In genomic region chr9:89493181-89493580, GRCh38 we compare ENCODE assay signal across 17 cellular contexts. TPM values are rescaled to one million over a fixed set of nuclear protein-coding genes. Genes with fewer than 3 reads are reported as not detected.
DNase-seq lines count a peak whose midpoint lies in the region; ATAC-seq, FAIRE-seq and TF ChIP-seq lines count a peak whose summit lies in the region.
"Had no signal": no experiment of that assay in that cellular context is flagged by ENCODE, and none has a peak within 500 bp of the region (broad histone marks: within the 10 kb centered on the region; RNA-seq: fewer than 3 reads in every experiment).

No MANE protein-coding gene starts in this region.

- FAIRE-seq in GM12878 (lab: Jason Lieb, UNC), result no peak

- ATAC-seq in CD8-positive, alpha-beta T cell, result no peak
- no peak for ATAC-seq in GM12878
- ATAC-seq: esophagus mucosa, heart left ventricle, mucosa of descending colon had no signal

- in situ Hi-C loops in GM12878 (cut with MboI), result no loop called here

- H3K4me3 Mint-ChIP-seq in CD8-positive, alpha-beta T cell, result peak overlapping the region; percentile 94
- H3K4me3 Mint-ChIP-seq in IgD-negative memory B cell, result peak overlapping the region in 3 of 4 donors; percentile 56 to 99 (median 60)
- peak overlapping the region in 1 of 3 experiments; percentile 8 for H3K4me3 Mint-ChIP-seq in nephron
- H3K4me3 Mint-ChIP-seq: CD14-positive monocyte had no signal

- no peaks in the 10 kb centered on the region for H3K27me3 ChIP-seq in CD8-positive, alpha-beta T cell (ENCODE audit: insufficient read depth, low read length)
- H3K27me3 ChIP-seq in GM12878 (replicated peaks in 1 of 2; ENCODE audit: control insufficient read depth in 2 of 2, insufficient read depth in 2 of 2, low read length in 1 of 2), result no peaks in the 10 kb centered on the region
- H3K27me3 ChIP-seq: heart left ventricle, MG63, testis had no signal

- 84% methylated on average over 6 of the region's 6 CpGs for WGBS in GM12878 (ENCODE audit: insufficient coverage, insufficient replicate concordance, low lambda C conversion rate, missing lambda C conversion rate)

- no peak for TF ChIP-seq POLR2A in GM12878 (IDR thresholded peaks at IDR 0.05; ENCODE audit: low read depth, low read length)

- peak overlapping the region; percentile 82 for H3K4me3 ChIP-seq in CD8-positive, alpha-beta T cell (ENCODE audit: low read depth, low read length)
- H3K4me3 ChIP-seq in GM12878, result peak overlapping the region; percentile 99; the same call in 1 of the 2 replicates
- H3K4me3 ChIP-seq: coronary artery, heart left ventricle, MG63, mucosa of descending colon, prostate gland, testis had no signal

- no peak for DNase-seq in CD8-positive, alpha-beta T cell
- DNase-seq in GM12878 (ENCODE audit: low read depth, low spot score), result no peak
- no peak for DNase-seq in cerebellar nuclear complex (lab: John Stamatoyannopoulos, UW)
- DNase-seq in NCI-H524 treated with DMSO at 0.1 percent for 48 hours (lab: John Stamatoyannopoulos, UW), result no peak
- no peak for DNase-seq in 8988T
- DNase-seq: activated CD4-positive, alpha-beta T cell treated with anti-CD3 and anti-CD28 coated beads, Interleukin-2, amount 50 U/mL, for 4 hours; heart left ventricle; MG63; mucosa of descending colon; NCI-H2029 treated with DMSO at 0.1 percent for 48 hours; testis had no signal

- H3K4me1 Mint-ChIP-seq in CD8-positive, alpha-beta T cell (ENCODE audit: low read depth), result peaks cover 86% of the 10 kb centered on the region
- peaks cover 63 to 75% (median 75%) of the 10 kb centered on the region in 3 donors for H3K4me1 Mint-ChIP-seq in IgD-negative memory B cell
- H3K4me1 Mint-ChIP-seq in nephron, result peaks cover 36% of the 10 kb centered on the region

- no peaks in the 10 kb centered on the region for H3K9me3 Mint-ChIP-seq in CD8-positive, alpha-beta T cell
- H3K9me3 Mint-ChIP-seq in IgD-negative memory B cell (no peaks in the 10 kb centered on the region), nephron (peaks cover 2% of the 10 kb centered on the region)
- H3K9me3 Mint-ChIP-seq: CD14-positive monocyte had no signal

- SMC1A ChIA-PET in GM12878 (lab: Charles Lee; ENCODE audit: uncharacterized antibody, unreplicated experiment), result interaction anchor here (1.0 to 1.9 kb wide), 3 partner anchors 50 to 67 kb away, joined by 3 to 8 read pairs (median 4); no protein-coding TSS in a partner anchor

- POLR2A ChIA-PET in CD8-positive, alpha-beta T cell (lab: Charles Lee), result interaction anchor here (0.7 kb wide), 1 partner anchor 56 kb away, joined by 3 read pairs; no protein-coding TSS in a partner anchor
- POLR2A ChIA-PET in GM12878 (lab: Charles Lee), result interaction anchor here (1.8 kb wide), 1 partner anchor 10 kb away, joined by 4 read pairs; no protein-coding TSS in a partner anchor

- no peaks in the 10 kb centered on the region for H3K36me3 ChIP-seq in CD8-positive, alpha-beta T cell (ENCODE audit: insufficient read depth, low read length)
- peaks cover 0 to 5% of the 10 kb centered on the region in 2 experiments; a peak in 1 of 4 replicates for H3K36me3 ChIP-seq in GM12878 (ENCODE audit: control insufficient read depth in 2 of 2, insufficient read depth in 2 of 2, low read length in 1 of 2)
- H3K36me3 ChIP-seq: heart left ventricle, MG63, prostate gland had no signal

- H3K9me3 ChIP-seq in CD8-positive, alpha-beta T cell (ENCODE audit: low read length), result no peaks in the 10 kb centered on the region
- H3K9me3 ChIP-seq in GM12878 (replicated peaks; ENCODE audit: control insufficient read depth, insufficient read depth, low read length), result no peaks in the 10 kb centered on the region
- H3K9me3 ChIP-seq: heart left ventricle, MG63, mucosa of descending colon, prostate gland, testis had no signal

- no TSS peak for BruUV-seq in GM12878 (replicated peaks; lab: Mats Ljungman, UMichigan)

- H3K36me3 Mint-ChIP-seq in CD8-positive, alpha-beta T cell, result peaks cover 46% of the 10 kb centered on the region
- H3K36me3 Mint-ChIP-seq in IgD-negative memory B cell (peaks cover 10% of the 10 kb centered on the region), nephron (ENCODE audit: low read depth) (peaks cover 3% of the 10 kb centered on the region)

- TF ChIP-seq RAD21 in GM12878 (IDR thresholded peaks at IDR 0.05; ENCODE audit: insufficient read depth, low read depth, low read length), result no peak

- CTCF ChIA-PET in CD8-positive, alpha-beta T cell (lab: Charles Lee), result interaction anchor here (0.8 to 8.2 kb wide), 4 partner anchors 10 to 55 kb away, joined by 3 to 54 read pairs (median 3); no protein-coding TSS in a partner anchor
- CTCF ChIA-PET in GM12878 (lab: Yijun Ruan, JAX), result interaction anchor here (1.1 kb wide), 1 partner anchor 55 kb away, joined by 5 read pairs; no protein-coding TSS in a partner anchor

- intact Hi-C loops in CD8-positive, alpha-beta T cell (cut with DNase I, micrococcal nuclease), result no loop called here
- intact Hi-C loops in GM12878 (cut with micrococcal nuclease; ENCODE audit: unreplicated experiment), result loop anchor here (10.0 kb wide), 1 partner anchor 178 kb away; the partner anchor contains the start of genes CKS2 and SECISBP2

- H3K4me2 ChIP-seq in GM12878 (ENCODE audit: control insufficient read depth, insufficient read depth), result peak overlapping the region; percentile 74

- no peak overlapping the region for H2AFZ ChIP-seq in GM12878 (ENCODE audit: control insufficient read depth, low read depth, low read length)

- no peak for TF ChIP-seq EP300 in GM12878 (IDR thresholded peaks at IDR 0.05; ENCODE audit: borderline replicate concordance in 1 of 2, control insufficient read depth in 1 of 2, low read depth in 2 of 2, low read length in 2 of 2)

- H3K27ac ChIP-seq in CD8-positive, alpha-beta T cell (ENCODE audit: low read depth, low read length), result no peak overlapping the region
- H3K27ac ChIP-seq in GM12878 (ENCODE audit: control insufficient read depth, insufficient read depth), result no peak overlapping the region
- H3K27ac ChIP-seq: coronary artery, heart left ventricle, prostate gland, testis had no signal

- H4K20me1 ChIP-seq in GM12878 (ENCODE audit: control insufficient read depth, insufficient read depth), result peaks cover 8% of the 10 kb centered on the region; the same call in 1 of the 2 replicates

- TF ChIP-seq CTCF in CD8-positive, alpha-beta T cell (IDR thresholded peaks at IDR 0.05), result no peak
- TF ChIP-seq CTCF in GM12878 (IDR thresholded peaks at IDR 0.05 in 2 of 3, conservative IDR thresholded peaks at IDR 0.05 in 1 of 3; ENCODE audit: control insufficient read depth in 2 of 3, extremely low read depth in 1 of 3, insufficient read depth in 1 of 3, low read depth in 3 of 3, low read length in 3 of 3) (no peak), nephron (IDR thresholded peaks at IDR 0.05; ENCODE audit: unreplicated experiment in 3 of 3) (no peak)

- peak overlapping the region; percentile 92 for H3K27ac Mint-ChIP-seq in CD8-positive, alpha-beta T cell
- H3K27ac Mint-ChIP-seq in IgD-negative memory B cell, result peak overlapping the region in 1 of 3 donors; percentile 21
- peak overlapping the region in 2 of 3 experiments; percentile 18 to 90 for H3K27ac Mint-ChIP-seq in nephron

- H3K27me3 Mint-ChIP-seq in CD8-positive, alpha-beta T cell (ENCODE audit: low read depth), result no peaks in the 10 kb centered on the region
- H3K27me3 Mint-ChIP-seq in IgD-negative memory B cell (no peaks in the 10 kb centered on the region), nephron (ENCODE audit: low read depth) (no peaks in the 10 kb centered on the region)

- H3K9ac ChIP-seq in GM12878 (ENCODE audit: control insufficient read depth, insufficient read depth, low read length), result no peak overlapping the region

- RAD21 ChIA-PET in GM12878 (lab: Charles Lee; ENCODE audit: unreplicated experiment), result interaction anchor here (1.1 kb wide), 1 partner anchor 56 kb away, joined by 4 read pairs; no protein-coding TSS in a partner anchor

- peaks cover 96% of the 10 kb centered on the region for H3K79me2 ChIP-seq in GM12878 (ENCODE audit: control insufficient read depth, insufficient read depth, low read length)

- H3K4me1 ChIP-seq in CD8-positive, alpha-beta T cell (ENCODE audit: insufficient read depth, low read length), result peaks cover 83% of the 10 kb centered on the region
- peaks cover 46% of the 10 kb centered on the region for H3K4me1 ChIP-seq in GM12878 (ENCODE audit: control insufficient read depth, insufficient read depth, low read length)

TF ChIP-seq in GM12878, 131 proteins besides CTCF, POLR2A, EP300 and RAD21 (continues in another document):
- TF ChIP-seq MXI1 (IDR thresholded peaks at IDR 0.05; ENCODE audit: low read depth, low read length) (no peak), RUNX3 (IDR thresholded peaks at IDR 0.05; ENCODE audit: low read length) (no peak), PBX3 (IDR thresholded peaks at IDR 0.05; ENCODE audit: insufficient replicate concordance, low read depth, low read length) (no peak), WRNIP1 (IDR thresholded peaks at IDR 0.05; ENCODE audit: borderline replicate concordance, low read depth, low read length) (no peak)

RNA-seq across cellular contexts. Expression of gene SEMA4D, which starts 4.7 kb away (rescaled TPM):
- 100 to 1,000 TPM; 286 to 305 TPM for total RNA-seq in CD8-positive, alpha-beta T cell
- polyA plus RNA-seq in IgD-negative memory B cell (35.3 TPM), GM12878 (2011; rRNA removed) (24.7 and 30.8 TPM in 2 replicates), GM12878 (2014; fragmentation: Illumina TruSeq; extraction: Trizol) (31.9 and 57.1 TPM in 2 replicates), GM12878 (2014; fragmentation: Nextera tagmentation; extraction: Ambion mirVana) (10 to 100 TPM; 15.1 to 22.7 TPM), GM12878 (2014; rRNA removed) (55.0 and 64.8 TPM in 2 replicates), GM12878 (2016; fragmentation: Nextera tagmentation; extraction: Ambion mirVana) (10 to 100 TPM; 35.1 to 44.1 TPM)
- total RNA-seq in GM12878 (2013; cell fraction: nucleolus; rRNA removed), result 179 and 180 TPM in 2 replicates
- total RNA-seq in GM12878 (2014; rRNA removed) (42.2 and 49.8 TPM in 2 replicates), GM12878 (2014; rRNA removed; fragmentation: Illumina TruSeq; extraction: Trizol) (34.9 and 40.6 TPM in 2 replicates), GM12878 (2021) (120 and 136 TPM in 2 replicates)
- polyA plus RNA-seq in GM12878 (2011; ENCODE audit: low read depth), result 38.6 TPM
- polyA plus RNA-seq in GM12878 (2011; cell fraction: cytosol; rRNA removed), result 36.3 and 42.2 TPM in 2 replicates
- polyA plus RNA-seq in GM12878 (2011; cell fraction: nucleus; rRNA removed), result 273 and 286 TPM in 2 replicates
- polyA plus RNA-seq in GM12878 (2012), result 68.5 and 75.6 TPM in 2 replicates
- 35.0 and 57.4 TPM in 2 replicates for polyA minus RNA-seq in GM12878 (2011; rRNA and poly(A)+ RNA removed)
- 40.2 and 46.0 TPM in 2 replicates for polyA minus RNA-seq in GM12878 (2011; cell fraction: cytosol; rRNA and poly(A)+ RNA removed)
- polyA minus RNA-seq in GM12878 (2011; cell fraction: nucleus; rRNA and poly(A)+ RNA removed), result 77.4 and 123 TPM in 2 replicates
